In genomic region chr19:35986664-35987570, GRCh38 we compare ENCODE assay signal across 7 cellular contexts. TPM values are rescaled to one million over a fixed set of nuclear protein-coding genes. Genes with fewer than 3 reads are reported as not detected.
DNase-seq lines count a peak whose midpoint lies in the region; ATAC-seq, FAIRE-seq and TF ChIP-seq lines count a peak whose summit lies in the region.
"Had no signal": no experiment of that assay in that cellular context is flagged by ENCODE, and none has a peak within 500 bp of the region (broad histone marks: within the 10 kb centered on the region; RNA-seq: fewer than 3 reads in every experiment).

No MANE protein-coding gene starts in this region.

- CTCF ChIA-PET in BJ (lab: Yijun Ruan, JAX) = interaction anchor here (1.2 kb wide), 1 partner anchor 28 kb away, joined by 3 read pairs; no protein-coding TSS in a partner anchor
- CTCF ChIA-PET in HepG2 (lab: Yijun Ruan, JAX; ENCODE audit: low intra/inter-chr PET ratio, low total read pairs) = no interaction called here

- POLR2A ChIA-PET in BJ (lab: Charles Lee) = no interaction called here
- POLR2A ChIA-PET in HepG2 (lab: Yijun Ruan, JAX) = no interaction called here

- TF ChIP-seq CTCF in BJ (IDR thresholded peaks at IDR 0.05; ENCODE audit: insufficient read depth, low read depth, low read length) = no peak
- no peak for TF ChIP-seq CTCF in MM.1S (IDR thresholded peaks at IDR 0.05; ENCODE audit: low read length)
- TF ChIP-seq CTCF in HepG2 (CRISPR knock-in tag; IDR thresholded peaks at IDR 0.05) = peak; percentile 48

- TF ChIP-seq EP300 in HepG2 (IDR thresholded peaks at IDR 0.05; ENCODE audit: low read depth in 2 of 2, low read length in 2 of 2) (no peak), HepG2 (CRISPR knock-in tag; IDR thresholded peaks at IDR 0.05; ENCODE audit: borderline replicate concordance) (no peak)

- H3K9me3 ChIP-seq in MM.1S (replicated peaks; ENCODE audit: insufficient read depth, low read length) = no peaks in the 10 kb centered on the region
- no peaks in the 10 kb centered on the region for H3K9me3 ChIP-seq in HepG2 (ENCODE audit: low read length)

- H3F3A ChIP-seq in MM.1S (ENCODE audit: insufficient read depth, low read length) = no peaks in the 10 kb centered on the region

- no TSS peak for BruUV-seq in HepG2 (replicated peaks; lab: Mats Ljungman, UMichigan)

- H3K4me3 ChIP-seq in BJ (ENCODE audit: low read depth, low read length) = peak overlapping the region; percentile 30
- peak overlapping the region; percentile 36; the same call in 1 of the 2 replicates for H3K4me3 ChIP-seq in MM.1S (ENCODE audit: low read length)
- peak overlapping the region; percentile 35 to 62 (median 47); a peak in 5 of 6 replicates for H3K4me3 ChIP-seq in HepG2 (replicated peaks in 1 of 3; ENCODE audit: insufficient read depth in 1 of 3, low read depth in 2 of 3, low read length in 3 of 3)

- H3K79me2 ChIP-seq in MM.1S (ENCODE audit: low read length) (no peaks in the 10 kb centered on the region), HepG2 (ENCODE audit: insufficient read depth, low read length) (no peaks in the 10 kb centered on the region)

- H3K9ac ChIP-seq in MM.1S (ENCODE audit: low read length) = no peak overlapping the region
- H3K9ac ChIP-seq in HepG2 (ENCODE audit: insufficient read depth, low read depth, low read length) = no peak overlapping the region

- 0 out of 2 replicates have a peak overlapping the region, but pooled peaks have one; percentile 35 for H2AFZ ChIP-seq in MM.1S (ENCODE audit: low read length)
- H2AFZ ChIP-seq in HepG2 (ENCODE audit: low read length) = no peak overlapping the region

- in situ Hi-C loops in HepG2 (cut with HindIII; ENCODE audit: extremely low pct_ligation_motif_present, low pct_unique_long_range_greater_than_20kb) = no loop called here

- no peaks in the 10 kb centered on the region for H3K36me3 ChIP-seq in BJ (ENCODE audit: control insufficient read depth, insufficient read depth, low read length)
- no peaks in the 10 kb centered on the region for H3K36me3 ChIP-seq in MM.1S (replicated peaks; ENCODE audit: insufficient read depth, low read length)
- H3K36me3 ChIP-seq in HepG2 (replicated peaks in 1 of 2; ENCODE audit: control insufficient read depth in 1 of 2, insufficient read depth in 2 of 2, low read length in 2 of 2) = no peaks in the 10 kb centered on the region

- DNase-seq in BJ (ENCODE audit: low read depth) = no peak
- DNase-seq in MM.1S = no peak
- peak; percentile 45 to 53 for DNase-seq in activated T-cell treated with anti-CD3 and anti-CD28 coated beads, Interleukin-2, amount 50 U/mL, for 48 hours
- DNase-seq in HepG2 (ENCODE audit: low spot score) = no peak

- no peaks in the 10 kb centered on the region for H3K4me1 ChIP-seq in MM.1S (ENCODE audit: low read length)
- H3K4me1 ChIP-seq in HepG2 (ENCODE audit: insufficient read depth, low read length) = peaks cover 18% of the 10 kb centered on the region

- TF ChIP-seq POLR2A in HepG2 (IDR thresholded peaks at IDR 0.05; ENCODE audit: insufficient read depth in 1 of 2, low read depth in 2 of 2, low read length in 2 of 2) = no peak

- FAIRE-seq in HepG2 (lab: Jason Lieb, UNC) = no peak

- H3K4me2 ChIP-seq in MM.1S (ENCODE audit: low read depth, low read length) = peak overlapping the region; percentile 39
- peak overlapping the region; percentile 57 for H3K4me2 ChIP-seq in HepG2 (ENCODE audit: low read depth, low read length)

- peak; percentile 81 for ATAC-seq in HepG2
- no peak for ATAC-seq in GM21723 (IDR thresholded peaks at IDR 0.05; ENCODE audit: unreplicated experiment)
- ATAC-seq in GM19463 (IDR thresholded peaks at IDR 0.05; ENCODE audit: unreplicated experiment) = no peak

- H3K9me2 ChIP-seq in MM.1S (replicated peaks; ENCODE audit: insufficient read depth, low read length) = no peaks in the 10 kb centered on the region

- peaks cover 6% of the 10 kb centered on the region for H3K27me3 ChIP-seq in BJ (ENCODE audit: control insufficient read depth, insufficient read depth, low read length)
- peaks cover 48% of the 10 kb centered on the region for H3K27me3 ChIP-seq in MM.1S (replicated peaks; ENCODE audit: insufficient read depth, low read length)
- H3K27me3 ChIP-seq in HepG2 (ENCODE audit: control insufficient read depth in 1 of 2, insufficient read depth in 2 of 2, low read length in 2 of 2) = peaks cover 0 to 35% of the 10 kb centered on the region in 2 experiments; a peak in 4 of 5 replicates

- H3K27ac ChIP-seq in MM.1S (ENCODE audit: low read length) (no peak overlapping the region), HepG2 (ENCODE audit: extremely low read length, insufficient read depth, low read length) (no peak overlapping the region)

- no peak for TF ChIP-seq RAD21 in HepG2 (CRISPR knock-in tag; IDR thresholded peaks at IDR 0.05)

- intact Hi-C loops in HepG2 (cut with micrococcal nuclease; ENCODE audit: unreplicated experiment) = no loop called here

- 11% methylated on average over 38 of the region's 54 CpGs for WGBS in HepG2 (ENCODE audit: low lambda C conversion rate)

- H4K20me1 ChIP-seq in MM.1S (ENCODE audit: insufficient read depth, low read length) (no peaks in the 10 kb centered on the region), HepG2 (ENCODE audit: insufficient read depth, low read length) (no peaks in the 10 kb centered on the region)

RNA-seq across cellular contexts. Expression of gene SDHAF1, which starts 8.1 kb away (rescaled TPM):
- polyA plus RNA-seq in BJ (2011; rRNA removed) = 12.0 and 14.5 TPM in 2 replicates
- polyA minus RNA-seq in BJ (2011; rRNA and poly(A)+ RNA removed) = 1.7 and 3.9 TPM in 2 replicates
- total RNA-seq in HepG2 (2016; rRNA removed; fragmentation: Illumina TruSeq; extraction: Trizol) = 21.0 and 22.8 TPM in 2 replicates
- 10.6 and 12.2 TPM in 2 replicates for total RNA-seq in HepG2 (2016; cell fraction: cytosol; rRNA removed; fragmentation: Illumina TruSeq; extraction: Trizol; ENCODE audit: low read depth)
- total RNA-seq in HepG2 (2016; cell fraction: insoluble cytoplasmic fraction; rRNA removed; fragmentation: Illumina TruSeq; extraction: Trizol) = 20.9 and 21.2 TPM in 2 replicates
- 21.9 and 24.8 TPM in 2 replicates for total RNA-seq in HepG2 (2016; cell fraction: membrane; rRNA removed; fragmentation: Illumina TruSeq; extraction: Trizol)
- total RNA-seq in HepG2 (2016; cell fraction: nucleus; rRNA removed; fragmentation: Illumina TruSeq; extraction: Trizol) = 10.8 and 12.0 TPM in 2 replicates
- 17.8 and 18.7 TPM in 2 replicates for polyA plus RNA-seq in HepG2 (2011; rRNA removed)
- polyA plus RNA-seq in HepG2 (2011; cell fraction: cytosol; rRNA removed) = 24.1 and 32.9 TPM in 2 replicates
- 16.2 and 17.2 TPM in 2 replicates for polyA plus RNA-seq in HepG2 (2011; cell fraction: nucleus; rRNA removed)
- 11.8 and 14.9 TPM in 2 replicates for polyA plus RNA-seq in HepG2 (2012)
- polyA plus RNA-seq in HepG2 (2016; cell fraction: cytosol; fragmentation: Illumina TruSeq; extraction: Trizol; ENCODE audit: low read depth) = 10.2 and 10.4 TPM in 2 replicates
- polyA plus RNA-seq in HepG2 (2016; cell fraction: insoluble cytoplasmic fraction; fragmentation: Illumina TruSeq; extraction: Trizol; ENCODE audit: low read depth) = 24.9 and 26.1 TPM in 2 replicates
- polyA plus RNA-seq in HepG2 (2016; cell fraction: membrane; fragmentation: Illumina TruSeq; extraction: Trizol; ENCODE audit: low read depth) = 18.7 and 21.3 TPM in 2 replicates
- 17.9 and 19.2 TPM in 2 replicates for polyA plus RNA-seq in HepG2 (2016; cell fraction: nucleus; fragmentation: Illumina TruSeq; extraction: Trizol; ENCODE audit: insufficient read depth, low read depth)
- 6.1 and 13.8 TPM in 2 replicates for polyA minus RNA-seq in HepG2 (2011; rRNA and poly(A)+ RNA removed; ENCODE audit: low replicate concordance)
- 7.8 and 9.5 TPM in 2 replicates for polyA minus RNA-seq in HepG2 (2011; cell fraction: cytosol; rRNA and poly(A)+ RNA removed)
- polyA minus RNA-seq in HepG2 (2011; cell fraction: nucleus; rRNA and poly(A)+ RNA removed) = 7.1 and 8.1 TPM in 2 replicates

RNA-seq across cellular contexts. Expression of gene SYNE4, which starts 21.7 kb away (rescaled TPM):
- polyA plus RNA-seq in BJ (2011; rRNA removed) = 0.16 and 0.20 TPM in 2 replicates
- polyA minus RNA-seq in BJ (2011; rRNA and poly(A)+ RNA removed) = not detected in 2 replicates
- total RNA-seq in HepG2 (2016; rRNA removed; fragmentation: Illumina TruSeq; extraction: Trizol) = 20.7 and 23.0 TPM in 2 replicates
- total RNA-seq in HepG2 (2016; cell fraction: cytosol; rRNA removed; fragmentation: Illumina TruSeq; extraction: Trizol; ENCODE audit: low read depth) = 11.5 TPM in 2 replicates
- total RNA-seq in HepG2 (2016; cell fraction: insoluble cytoplasmic fraction; rRNA removed; fragmentation: Illumina TruSeq; extraction: Trizol) = 21.1 and 22.0 TPM in 2 replicates
- 13.9 and 18.8 TPM in 2 replicates for total RNA-seq in HepG2 (2016; cell fraction: membrane; rRNA removed; fragmentation: Illumina TruSeq; extraction: Trizol)
- 13.2 and 14.2 TPM in 2 replicates for total RNA-seq in HepG2 (2016; cell fraction: nucleus; rRNA removed; fragmentation: Illumina TruSeq; extraction: Trizol)
- polyA plus RNA-seq in HepG2 (2011; rRNA removed) = 13.7 and 19.9 TPM in 2 replicates
- polyA plus RNA-seq in HepG2 (2011; cell fraction: cytosol; rRNA removed) = 10.9 and 15.9 TPM in 2 replicates
- 19.7 and 29.4 TPM in 2 replicates for polyA plus RNA-seq in HepG2 (2011; cell fraction: nucleus; rRNA removed)
- 10.9 and 11.0 TPM in 2 replicates for polyA plus RNA-seq in HepG2 (2012)
- 13.1 and 16.9 TPM in 2 replicates for polyA plus RNA-seq in HepG2 (2016; cell fraction: cytosol; fragmentation: Illumina TruSeq; extraction: Trizol; ENCODE audit: low read depth)
- polyA plus RNA-seq in HepG2 (2016; cell fraction: insoluble cytoplasmic fraction; fragmentation: Illumina TruSeq; extraction: Trizol; ENCODE audit: low read depth) = 22.3 and 24.9 TPM in 2 replicates
- 15.1 and 18.4 TPM in 2 replicates for polyA plus RNA-seq in HepG2 (2016; cell fraction: membrane; fragmentation: Illumina TruSeq; extraction: Trizol; ENCODE audit: low read depth)
- 24.9 and 28.1 TPM in 2 replicates for polyA plus RNA-seq in HepG2 (2016; cell fraction: nucleus; fragmentation: Illumina TruSeq; extraction: Trizol; ENCODE audit: insufficient read depth, low read depth)
- polyA minus RNA-seq in HepG2 (2011; rRNA and poly(A)+ RNA removed; ENCODE audit: low replicate concordance) = 0.28 and 15.7 TPM in 2 replicates
- polyA minus RNA-seq in HepG2 (2011; cell fraction: cytosol; rRNA and poly(A)+ RNA removed) = 6.9 and 7.3 TPM in 2 replicates
- polyA minus RNA-seq in HepG2 (2011; cell fraction: nucleus; rRNA and poly(A)+ RNA removed) = 5.7 and 10.1 TPM in 2 replicates
- total RNA-seq: skeletal muscle tissue had no signal

RNA-seq across cellular contexts. Expression of gene ALKBH6, which starts 27.1 kb away (rescaled TPM):
- polyA plus RNA-seq in BJ (2011; rRNA removed) (17.5 and 19.5 TPM in 2 replicates), HepG2 (2011; rRNA removed) (18.1 and 20.9 TPM in 2 replicates)
- 7.3 and 7.9 TPM in 2 replicates for polyA minus RNA-seq in BJ (2011; rRNA and poly(A)+ RNA removed)
- 6.9 and 13.7 TPM in 2 replicates for total RNA-seq in HepG2 (2016; rRNA removed; fragmentation: Illumina TruSeq; extraction: Trizol)
- 5.2 and 5.9 TPM in 2 replicates for total RNA-seq in HepG2 (2016; cell fraction: cytosol; rRNA removed; fragmentation: Illumina TruSeq; extraction: Trizol; ENCODE audit: low read depth)
- 6.6 and 11.7 TPM in 2 replicates for total RNA-seq in HepG2 (2016; cell fraction: insoluble cytoplasmic fraction; rRNA removed; fragmentation: Illumina TruSeq; extraction: Trizol)
- 5.3 and 5.4 TPM in 2 replicates for total RNA-seq in HepG2 (2016; cell fraction: membrane; rRNA removed; fragmentation: Illumina TruSeq; extraction: Trizol)
- total RNA-seq in HepG2 (2016; cell fraction: nucleus; rRNA removed; fragmentation: Illumina TruSeq; extraction: Trizol) = 8.7 and 10.8 TPM in 2 replicates
- polyA plus RNA-seq in HepG2 (2011; cell fraction: cytosol; rRNA removed) = 13.5 and 16.8 TPM in 2 replicates
- 61.3 and 62.3 TPM in 2 replicates for polyA plus RNA-seq in HepG2 (2011; cell fraction: nucleus; rRNA removed)
- polyA plus RNA-seq in HepG2 (2012) = 12.0 and 17.8 TPM in 2 replicates
- 4.2 and 4.7 TPM in 2 replicates for polyA plus RNA-seq in HepG2 (2016; cell fraction: cytosol; fragmentation: Illumina TruSeq; extraction: Trizol; ENCODE audit: low read depth)
- polyA plus RNA-seq in HepG2 (2016; cell fraction: insoluble cytoplasmic fraction; fragmentation: Illumina TruSeq; extraction: Trizol; ENCODE audit: low read depth) = 8.3 and 10.2 TPM in 2 replicates
- polyA plus RNA-seq in HepG2 (2016; cell fraction: membrane; fragmentation: Illumina TruSeq; extraction: Trizol; ENCODE audit: low read depth) = 4.5 and 5.6 TPM in 2 replicates
- polyA plus RNA-seq in HepG2 (2016; cell fraction: nucleus; fragmentation: Illumina TruSeq; extraction: Trizol; ENCODE audit: insufficient read depth, low read depth) = 41.1 and 43.4 TPM in 2 replicates
- 7.3 and 9.7 TPM in 2 replicates for polyA minus RNA-seq in HepG2 (2011; rRNA and poly(A)+ RNA removed; ENCODE audit: low replicate concordance)
- 3.4 and 4.0 TPM in 2 replicates for polyA minus RNA-seq in HepG2 (2011; cell fraction: cytosol; rRNA and poly(A)+ RNA removed)
- 7.9 and 9.8 TPM in 2 replicates for polyA minus RNA-seq in HepG2 (2011; cell fraction: nucleus; rRNA and poly(A)+ RNA removed)

RNA-seq across cellular contexts. Expression of gene CLIP3, which starts 45.8 kb away (rescaled TPM):
- 14.7 and 23.9 TPM in 2 replicates for polyA plus RNA-seq in BJ (2011; rRNA removed)
- 26.3 and 61.1 TPM in 2 replicates for polyA minus RNA-seq in BJ (2011; rRNA and poly(A)+ RNA removed)
- total RNA-seq in HepG2 (2016; rRNA removed; fragmentation: Illumina TruSeq; extraction: Trizol) = 0.15 TPM in 1 of 2 replicates, not detected in the other
- not detected in 2 replicates for total RNA-seq in HepG2 (2016; cell fraction: cytosol; rRNA removed; fragmentation: Illumina TruSeq; extraction: Trizol; ENCODE audit: low read depth)
- total RNA-seq in HepG2 (2016; cell fraction: insoluble cytoplasmic fraction; rRNA removed; fragmentation: Illumina TruSeq; extraction: Trizol) = 0.17 TPM in 1 of 2 replicates, not detected in the other
- not detected in 2 replicates for total RNA-seq in HepG2 (2016; cell fraction: membrane; rRNA removed; fragmentation: Illumina TruSeq; extraction: Trizol)
- total RNA-seq in HepG2 (2016; cell fraction: nucleus; rRNA removed; fragmentation: Illumina TruSeq; extraction: Trizol) = 0.41 and 0.62 TPM in 2 replicates
- 1.1 and 1.2 TPM in 2 replicates for polyA plus RNA-seq in HepG2 (2011; rRNA removed)
- polyA plus RNA-seq in HepG2 (2011; cell fraction: cytosol; rRNA removed) = 0.11 and 0.15 TPM in 2 replicates
- 6.3 and 8.5 TPM in 2 replicates for polyA plus RNA-seq in HepG2 (2011; cell fraction: nucleus; rRNA removed)
- 0.79 and 1.4 TPM in 2 replicates for polyA plus RNA-seq in HepG2 (2012)
- 0.10 and 0.11 TPM in 2 replicates for polyA plus RNA-seq in HepG2 (2016; cell fraction: cytosol; fragmentation: Illumina TruSeq; extraction: Trizol; ENCODE audit: low read depth)
- 0.17 TPM in 1 of 2 replicates, not detected in the other for polyA plus RNA-seq in HepG2 (2016; cell fraction: insoluble cytoplasmic fraction; fragmentation: Illumina TruSeq; extraction: Trizol; ENCODE audit: low read depth)
- 0.22 and 0.23 TPM in 2 replicates for polyA plus RNA-seq in HepG2 (2016; cell fraction: membrane; fragmentation: Illumina TruSeq; extraction: Trizol; ENCODE audit: low read depth)
- polyA plus RNA-seq in HepG2 (2016; cell fraction: nucleus; fragmentation: Illumina TruSeq; extraction: Trizol; ENCODE audit: insufficient read depth, low read depth) = 2.1 and 2.5 TPM in 2 replicates
- 0.21 and 0.28 TPM in 2 replicates for polyA minus RNA-seq in HepG2 (2011; rRNA and poly(A)+ RNA removed; ENCODE audit: low replicate concordance)
- not detected in 2 replicates for polyA minus RNA-seq in HepG2 (2011; cell fraction: cytosol; rRNA and poly(A)+ RNA removed)
- polyA minus RNA-seq in HepG2 (2011; cell fraction: nucleus; rRNA and poly(A)+ RNA removed) = 0.90 and 1.4 TPM in 2 replicates

RNA-seq across cellular contexts. Expression of gene LRFN3, which starts 50.7 kb away (rescaled TPM):
- polyA plus RNA-seq in BJ (2011; rRNA removed) = 0.83 and 1.8 TPM in 2 replicates
- polyA minus RNA-seq in BJ (2011; rRNA and poly(A)+ RNA removed) = 0.81 and 2.0 TPM in 2 replicates
- total RNA-seq in HepG2 (2016; rRNA removed; fragmentation: Illumina TruSeq; extraction: Trizol) = 1.1 and 1.6 TPM in 2 replicates
- total RNA-seq in HepG2 (2016; cell fraction: cytosol; rRNA removed; fragmentation: Illumina TruSeq; extraction: Trizol; ENCODE audit: low read depth) = 0.40 and 0.79 TPM in 2 replicates
- total RNA-seq in HepG2 (2016; cell fraction: insoluble cytoplasmic fraction; rRNA removed; fragmentation: Illumina TruSeq; extraction: Trizol) = 0.77 and 1.4 TPM in 2 replicates
- 3.2 and 3.3 TPM in 2 replicates for total RNA-seq in HepG2 (2016; cell fraction: membrane; rRNA removed; fragmentation: Illumina TruSeq; extraction: Trizol)
- total RNA-seq in HepG2 (2016; cell fraction: nucleus; rRNA removed; fragmentation: Illumina TruSeq; extraction: Trizol) = 1.0 and 1.3 TPM in 2 replicates
- polyA plus RNA-seq in HepG2 (2011; rRNA removed) = 0.74 and 0.91 TPM in 2 replicates
- polyA plus RNA-seq in HepG2 (2011; cell fraction: cytosol; rRNA removed) = 0.47 and 0.78 TPM in 2 replicates
- polyA plus RNA-seq in HepG2 (2011; cell fraction: nucleus; rRNA removed) = 3.4 TPM in 2 replicates
- polyA plus RNA-seq in HepG2 (2012) = 2.5 and 3.6 TPM in 2 replicates
- polyA plus RNA-seq in HepG2 (2016; cell fraction: cytosol; fragmentation: Illumina TruSeq; extraction: Trizol; ENCODE audit: low read depth) = 2.6 TPM in 2 replicates
- 4.2 and 5.4 TPM in 2 replicates for polyA plus RNA-seq in HepG2 (2016; cell fraction: insoluble cytoplasmic fraction; fragmentation: Illumina TruSeq; extraction: Trizol; ENCODE audit: low read depth)
- 8.0 and 8.2 TPM in 2 replicates for polyA plus RNA-seq in HepG2 (2016; cell fraction: membrane; fragmentation: Illumina TruSeq; extraction: Trizol; ENCODE audit: low read depth)
- 3.9 and 5.6 TPM in 2 replicates for polyA plus RNA-seq in HepG2 (2016; cell fraction: nucleus; fragmentation: Illumina TruSeq; extraction: Trizol; ENCODE audit: insufficient read depth, low read depth)
- polyA minus RNA-seq in HepG2 (2011; rRNA and poly(A)+ RNA removed; ENCODE audit: low replicate concordance) = 1.2 and 2.4 TPM in 2 replicates
- polyA minus RNA-seq in HepG2 (2011; cell fraction: cytosol; rRNA and poly(A)+ RNA removed) = 2.5 and 3.3 TPM in 2 replicates
- polyA minus RNA-seq in HepG2 (2011; cell fraction: nucleus; rRNA and poly(A)+ RNA removed) = 1.8 and 3.2 TPM in 2 replicates

Comparison
In these comparisons a context has a peak if more than half of its experiments do, and no peak if none do; other contexts are left out.
1. DNase-seq: peak in activated T-cell treated with anti-CD3 and anti-CD28 coated beads, Interleukin-2, amount 50 U/mL, for 48 hours (2 of 2); none in BJ (single experiment), MM.1S (single experiment) and HepG2 (single experiment).
2. Peak in every context shown above with its lines, with median percentiles within 50 percentile points of each other: H3K4me3 ChIP-seq.